Comparison of ENCODE assay signal across 13 cellular contexts in genomic region chr1:68313736-68314594, GRCh38.
DNase-seq lines count a peak whose midpoint lies in the region; ATAC-seq and TF ChIP-seq lines count a peak whose summit lies in the region.
"Had no signal": no experiment of that assay in that cellular context is flagged by ENCODE, and none has a peak within 500 bp of the region (broad histone marks: within the 10 kb centered on the region; RNA-seq: fewer than 3 reads in every experiment).

No MANE protein-coding gene starts in this region.

- H3K27me3 ChIP-seq in hepatocyte (no peaks in the 10 kb centered on the region), uterus (no peaks in the 10 kb centered on the region)

- DNase-seq in NCI-H82 (lab: John Stamatoyannopoulos, UW) = peak; percentile 41
- DNase-seq in NCI-H82 treated with DMSO at 0.1 percent for 48 hours (lab: John Stamatoyannopoulos, UW; ENCODE audit: unreplicated experiment) = no peak
- peak; percentile 48 for DNase-seq in OCI-M1 (lab: John Stamatoyannopoulos, UW)
- DNase-seq in hepatocyte (ENCODE audit: low spot score) = no peak
- DNase-seq in NCI-H526 treated with DMSO at 0.1 percent for 48 hours (lab: John Stamatoyannopoulos, UW) = no peak
- DNase-seq in uterus = no peak
- DNase-seq: activated T-cell treated with anti-CD3 and anti-CD28 coated beads, Interleukin-2, amount 50 U/mL, for 72 hours; naive thymus-derived CD8-positive, alpha-beta T cell; RPMI8226 had no signal

- TF ChIP-seq CTCF in hepatocyte (IDR thresholded peaks at IDR 0.05; ENCODE audit: poor library complexity) (no peak), uterus (IDR thresholded peaks at IDR 0.05) (no peak)

- no peaks in the 10 kb centered on the region for H3K79me2 ChIP-seq in hepatocyte

- H3K36me3 ChIP-seq in hepatocyte (replicated peaks; ENCODE audit: insufficient read depth, low read depth) (no peaks in the 10 kb centered on the region), uterus (no peaks in the 10 kb centered on the region)

- no peak for TF ChIP-seq POLR2A in uterus (IDR thresholded peaks at IDR 0.05)

- H3K4me1 ChIP-seq in hepatocyte (ENCODE audit: insufficient read depth) (no peaks in the 10 kb centered on the region), uterus (no peaks in the 10 kb centered on the region)

- peak overlapping the region; percentile 24 for H2AFZ ChIP-seq in hepatocyte

- no peaks in the 10 kb centered on the region for H4K20me1 ChIP-seq in hepatocyte (ENCODE audit: insufficient read depth, poor library complexity, severe bottlenecking)

- ATAC-seq in GM21360 (IDR thresholded peaks at IDR 0.05; ENCODE audit: unreplicated experiment) (no peak), HG03108 (IDR thresholded peaks at IDR 0.05; ENCODE audit: unreplicated experiment) (no peak)
- ATAC-seq: activated T-cell treated with anti-CD3 and anti-CD28 coated beads, Interleukin-2, amount 50 U/mL, for 72 hours; naive thymus-derived CD8-positive, alpha-beta T cell; stimulated activated memory B cell treated with anti-CD40 and anti-IgM and Interleukin-4, amounts not matched to agents 10 μg/mL and 1 μg/mL and 100 μg/mL, for 72 hours; WTC11 had no signal

- H3K27ac ChIP-seq in hepatocyte = no peak overlapping the region
- H3K27ac ChIP-seq in uterus = no peak overlapping the region

- H3K4me3 ChIP-seq in hepatocyte (no peak overlapping the region), uterus (no peak overlapping the region)

- intact Hi-C loops in uterus (cut with DNase I; ENCODE audit: low total_unique reads) = no loop called here

- no peak overlapping the region for H3K4me2 ChIP-seq in hepatocyte

- H3K9me2 ChIP-seq in hepatocyte (replicated peaks; ENCODE audit: insufficient read depth) = no peaks in the 10 kb centered on the region

- 39% methylated on average over 6 of the region's 6 CpGs for whole genome bisulfite sequencing in hepatocyte (ENCODE audit: low lambda C conversion rate, missing lambda C conversion rate)

- no peaks in the 10 kb centered on the region for H3K9me3 ChIP-seq in hepatocyte (ENCODE audit: low read depth)
- H3K9me3 ChIP-seq in uterus = no peaks in the 10 kb centered on the region

Comparison
In these comparisons a context has a peak if more than half of its experiments do, and no peak if none do; other contexts are left out.
1. DNase-seq: peak in NCI-H82 (single experiment) and OCI-M1 (single experiment); none in NCI-H82 treated with DMSO at 0.1 percent for 48 hours (single experiment), hepatocyte (single experiment), NCI-H526 treated with DMSO at 0.1 percent for 48 hours (single experiment) and uterus (0 of 2).